In the genomic region with DNA sequence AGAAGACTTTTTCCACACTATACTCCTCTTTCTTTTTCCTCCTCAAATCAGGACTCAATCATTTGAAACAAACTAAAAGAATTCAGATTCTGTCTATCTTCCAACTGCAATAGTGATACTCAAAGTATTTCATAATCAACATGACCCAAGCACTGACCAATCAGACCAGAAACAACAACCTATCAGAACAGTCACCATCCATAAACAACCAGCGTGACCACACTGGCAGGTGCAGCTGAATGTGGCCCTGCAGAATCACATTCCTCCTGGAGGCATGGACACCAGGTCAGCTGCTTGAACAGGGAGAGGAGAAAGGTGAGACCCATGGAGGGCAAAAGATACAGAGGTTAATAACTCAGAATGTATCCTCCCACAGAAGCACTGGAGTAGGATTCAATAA, we compare ENCODE assay signal across 2 cellular contexts.
A peak's percentile ranks its signal among the peaks of the same experiment; 100 is the strongest.
TF ChIP-seq lines count a peak whose summit lies in the region.

No MANE protein-coding gene starts in this region.

TF ChIP-seq in liver, 16 proteins besides CTCF, POLR2A, EP300 and RAD21:
- TF ChIP-seq YY1 (IDR thresholded peaks at IDR 0.05) (peak; percentile 61), MAX (IDR thresholded peaks at IDR 0.05) (no peak), HNF4A (conservative IDR thresholded peaks at IDR 0.05) (peak; percentile 21 to 62), EGR1 (IDR thresholded peaks at IDR 0.05; ENCODE audit: low read depth in 2 of 2) (no peak), TAF1 (conservative IDR thresholded peaks at IDR 0.05) (no peak), FOXA2 (IDR thresholded peaks at IDR 0.05) (no peak), ZBTB33 (IDR thresholded peaks at IDR 0.05) (no peak), GABPA (IDR thresholded peaks at IDR 0.05 in 1 of 2, conservative IDR thresholded peaks at IDR 0.05 in 1 of 2) (no peak), SP1 (IDR thresholded peaks at IDR 0.05) (no peak), NR2F2 (IDR thresholded peaks at IDR 0.05) (no peak), JUND (IDR thresholded peaks at IDR 0.05) (peak in 1 of 2 donors; percentile 59), RXRA (IDR thresholded peaks at IDR 0.05) (peak in 1 of 2 donors; percentile 68), FOXA1 (IDR thresholded peaks at IDR 0.05) (no peak)
- TF ChIP-seq, protein P1, sequence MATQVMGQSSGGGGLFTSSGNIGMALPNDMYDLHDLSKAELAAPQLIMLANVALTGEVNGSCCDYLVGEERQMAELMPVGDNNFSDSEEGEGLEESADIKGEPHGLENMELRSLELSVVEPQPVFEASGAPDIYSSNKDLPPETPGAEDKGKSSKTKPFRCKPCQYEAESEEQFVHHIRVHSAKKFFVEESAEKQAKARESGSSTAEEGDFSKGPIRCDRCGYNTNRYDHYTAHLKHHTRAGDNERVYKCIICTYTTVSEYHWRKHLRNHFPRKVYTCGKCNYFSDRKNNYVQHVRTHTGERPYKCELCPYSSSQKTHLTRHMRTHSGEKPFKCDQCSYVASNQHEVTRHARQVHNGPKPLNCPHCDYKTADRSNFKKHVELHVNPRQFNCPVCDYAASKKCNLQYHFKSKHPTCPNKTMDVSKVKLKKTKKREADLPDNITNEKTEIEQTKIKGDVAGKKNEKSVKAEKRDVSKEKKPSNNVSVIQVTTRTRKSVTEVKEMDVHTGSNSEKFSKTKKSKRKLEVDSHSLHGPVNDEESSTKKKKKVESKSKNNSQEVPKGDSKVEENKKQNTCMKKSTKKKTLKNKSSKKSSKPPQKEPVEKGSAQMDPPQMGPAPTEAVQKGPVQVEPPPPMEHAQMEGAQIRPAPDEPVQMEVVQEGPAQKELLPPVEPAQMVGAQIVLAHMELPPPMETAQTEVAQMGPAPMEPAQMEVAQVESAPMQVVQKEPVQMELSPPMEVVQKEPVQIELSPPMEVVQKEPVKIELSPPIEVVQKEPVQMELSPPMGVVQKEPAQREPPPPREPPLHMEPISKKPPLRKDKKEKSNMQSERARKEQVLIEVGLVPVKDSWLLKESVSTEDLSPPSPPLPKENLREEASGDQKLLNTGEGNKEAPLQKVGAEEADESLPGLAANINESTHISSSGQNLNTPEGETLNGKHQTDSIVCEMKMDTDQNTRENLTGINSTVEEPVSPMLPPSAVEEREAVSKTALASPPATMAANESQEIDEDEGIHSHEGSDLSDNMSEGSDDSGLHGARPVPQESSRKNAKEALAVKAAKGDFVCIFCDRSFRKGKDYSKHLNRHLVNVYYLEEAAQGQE (IDR thresholded peaks at IDR 0.05): no peak
- TF ChIP-seq, protein P2, sequence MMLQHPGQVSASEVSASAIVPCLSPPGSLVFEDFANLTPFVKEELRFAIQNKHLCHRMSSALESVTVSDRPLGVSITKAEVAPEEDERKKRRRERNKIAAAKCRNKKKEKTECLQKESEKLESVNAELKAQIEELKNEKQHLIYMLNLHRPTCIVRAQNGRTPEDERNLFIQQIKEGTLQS (IDR thresholded peaks at IDR 0.05): peak; percentile 40

TF ChIP-seq in HepG2, 621 proteins besides CTCF, POLR2A, EP300 and RAD21:
- TF ChIP-seq ZNF143 (CRISPR knock-in tag; IDR thresholded peaks at IDR 0.05) (no peak), NFYC (CRISPR knock-in tag; IDR thresholded peaks at IDR 0.05) (no peak), ATF2 (CRISPR knock-in tag; IDR thresholded peaks at IDR 0.05) (no peak), POGZ (CRISPR knock-in tag; IDR thresholded peaks at IDR 0.05) (no peak), GPN1 (CRISPR knock-in tag; IDR thresholded peaks at IDR 0.05; ENCODE audit: borderline replicate concordance) (no peak), RAD51 (IDR thresholded peaks at IDR 0.05; ENCODE audit: borderline replicate concordance) (no peak), HBP1 (CRISPR knock-in tag; IDR thresholded peaks at IDR 0.05; ENCODE audit: low read depth) (no peak), ZNF235 (CRISPR knock-in tag; IDR thresholded peaks at IDR 0.05; ENCODE audit: borderline replicate concordance) (no peak), CAMTA2 (CRISPR knock-in tag; IDR thresholded peaks at IDR 0.05; ENCODE audit: borderline replicate concordance) (no peak), ZSCAN22 (CRISPR knock-in tag; IDR thresholded peaks at IDR 0.05) (no peak), ZNF12 (CRISPR knock-in tag; IDR thresholded peaks at IDR 0.05) (no peak), KDM1A (CRISPR knock-in tag; IDR thresholded peaks at IDR 0.05) (no peak), ZFP36 (IDR thresholded peaks at IDR 0.05; ENCODE audit: borderline replicate concordance, low read depth, low read length, partially characterized antibody) (no peak), TFDP1 (CRISPR knock-in tag; IDR thresholded peaks at IDR 0.05; ENCODE audit: borderline replicate concordance) (no peak), ZFY (CRISPR knock-in tag; IDR thresholded peaks at IDR 0.05) (no peak), KDM2A (CRISPR knock-in tag; IDR thresholded peaks at IDR 0.05; ENCODE audit: borderline replicate concordance, low read depth) (no peak), ZNF260 (CRISPR knock-in tag; IDR thresholded peaks at IDR 0.05; ENCODE audit: borderline replicate concordance, low read depth) (no peak)
- TF ChIP-seq, protein P3, sequence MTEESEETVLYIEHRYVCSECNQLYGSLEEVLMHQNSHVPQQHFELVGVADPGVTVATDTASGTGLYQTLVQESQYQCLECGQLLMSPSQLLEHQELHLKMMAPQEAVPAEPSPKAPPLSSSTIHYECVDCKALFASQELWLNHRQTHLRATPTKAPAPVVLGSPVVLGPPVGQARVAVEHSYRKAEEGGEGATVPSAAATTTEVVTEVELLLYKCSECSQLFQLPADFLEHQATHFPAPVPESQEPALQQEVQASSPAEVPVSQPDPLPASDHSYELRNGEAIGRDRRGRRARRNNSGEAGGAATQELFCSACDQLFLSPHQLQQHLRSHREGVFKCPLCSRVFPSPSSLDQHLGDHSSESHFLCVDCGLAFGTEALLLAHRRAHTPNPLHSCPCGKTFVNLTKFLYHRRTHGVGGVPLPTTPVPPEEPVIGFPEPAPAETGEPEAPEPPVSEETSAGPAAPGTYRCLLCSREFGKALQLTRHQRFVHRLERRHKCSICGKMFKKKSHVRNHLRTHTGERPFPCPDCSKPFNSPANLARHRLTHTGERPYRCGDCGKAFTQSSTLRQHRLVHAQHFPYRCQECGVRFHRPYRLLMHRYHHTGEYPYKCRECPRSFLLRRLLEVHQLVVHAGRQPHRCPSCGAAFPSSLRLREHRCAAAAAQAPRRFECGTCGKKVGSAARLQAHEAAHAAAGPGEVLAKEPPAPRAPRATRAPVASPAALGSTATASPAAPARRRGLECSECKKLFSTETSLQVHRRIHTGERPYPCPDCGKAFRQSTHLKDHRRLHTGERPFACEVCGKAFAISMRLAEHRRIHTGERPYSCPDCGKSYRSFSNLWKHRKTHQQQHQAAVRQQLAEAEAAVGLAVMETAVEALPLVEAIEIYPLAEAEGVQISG (CRISPR knock-in tag; IDR thresholded peaks at IDR 0.05): no peak
